9 cellular contexts compared by ENCODE assay signal in genomic region chr16:4500283-4500682, GRCh38. TPM values are rescaled to one million over a fixed set of nuclear protein-coding genes. Genes with fewer than 3 reads are reported as not detected.
DNase-seq lines count a peak whose midpoint lies in the region; ATAC-seq, FAIRE-seq and TF ChIP-seq lines count a peak whose summit lies in the region.
"Had no signal": no experiment of that assay in that cellular context is flagged by ENCODE, and none has a peak within 500 bp of the region (broad histone marks: within the 10 kb centered on the region; RNA-seq: fewer than 3 reads in every experiment).

No MANE protein-coding gene starts in this region.

- H3K4me3 ChIP-seq in pancreas: no peak overlapping the region

- H3K36me3 ChIP-seq in pancreas: no peaks in the 10 kb centered on the region

- 24 to 40% methylated on average over 3 of the region's 3 CpGs for WGBS in pancreas, 2 donors

- H3K9me3 ChIP-seq in pancreas: no peaks in the 10 kb centered on the region

- DNase-seq in Daoy (ENCODE audit: low read depth) (peak; percentile 63), foreskin keratinocyte (peak in 1 of 2 donors; percentile 75), pancreas (no peak), NCI-H2171 (lab: John Stamatoyannopoulos, UW) (no peak)
- DNase-seq in activated CD4-positive, CD25-positive, alpha-beta regulatory T cell treated with anti-CD3 and anti-CD28 coated beads, Interleukin-2, amount 50 U/mL, for 72 hours: no peak
- DNase-seq: NCI-H2081 treated with DMSO at 0.1 percent for 48 hours had no signal

- ATAC-seq in SK-N-SH treated with all-trans-retinoic acid at 6 μM for 48 hours (peak; percentile 97), foreskin keratinocyte (peak; percentile 77), pancreas (peak; percentile 69 to 85 (median 72)), HG03571 (IDR thresholded peaks at IDR 0.05; ENCODE audit: unreplicated experiment) (no peak), GM18907 (IDR thresholded peaks at IDR 0.05; ENCODE audit: unreplicated experiment) (no peak)

- H3K27me3 ChIP-seq in foreskin keratinocyte (no peaks in the 10 kb centered on the region), pancreas (no peaks in the 10 kb centered on the region)

- FAIRE-seq in pancreas (lab: Jason Lieb, UNC): no peak

- peak overlapping the region; percentile 6 for H3K27ac ChIP-seq in foreskin keratinocyte
- peak overlapping the region; percentile 36 to 89 (median 69) for H3K27ac ChIP-seq in pancreas

- TF ChIP-seq CTCF in foreskin keratinocyte (conservative IDR thresholded peaks at IDR 0.05): no peak
- TF ChIP-seq CTCF in pancreas (IDR thresholded peaks at IDR 0.05): no peak

- intact Hi-C loops in pancreas (cut with DNase I): no loop called here

- peaks cover 51% of the 10 kb centered on the region for H3K4me1 ChIP-seq in foreskin keratinocyte
- peaks cover 20 to 36% (median 24%) of the 10 kb centered on the region in 3 donors for H3K4me1 ChIP-seq in pancreas

TF ChIP-seq in SK-N-SH treated with all-trans-retinoic acid at 6 μM for 48 hours, 23 proteins besides CTCF, POLR2A, EP300 and RAD21:
- TF ChIP-seq ZFP3 (CRISPR knock-in tag; IDR thresholded peaks at IDR 0.05): peak; percentile 16; the same call in 1 of the 2 replicates
- peak; percentile 43; the same call in 1 of the 2 replicates for TF ChIP-seq PATZ1 (CRISPR knock-in tag; IDR thresholded peaks at IDR 0.05; ENCODE audit: borderline replicate concordance)
- TF ChIP-seq ISL1 (CRISPR knock-in tag; IDR thresholded peaks at IDR 0.05): peak; percentile 37; the same call in 1 of the 2 replicates
- TF ChIP-seq SNAI2 (CRISPR knock-in tag; IDR thresholded peaks at IDR 0.05): no peak

RNA-seq across cellular contexts. Expression of gene HMOX2, which starts 24.1 kb away (rescaled TPM):
- 38.6 and 41.3 TPM in 2 replicates for total RNA-seq in Daoy (2014; rRNA removed; shearing (Covaris generic))
- total RNA-seq in foreskin keratinocyte: 140 and 152 TPM in 2 replicates
- 200 and 221 TPM in 2 replicates for polyA plus RNA-seq in foreskin keratinocyte
- 10 to 100 TPM; 12.8 to 22.0 (median 18.5) TPM for total RNA-seq in pancreas
- polyA plus RNA-seq in pancreas: 10 to 100 TPM; 18.9 to 29.6 TPM

RNA-seq across cellular contexts. Expression of gene NMRAL1, which starts 25.9 kb away (rescaled TPM):
- 26.5 and 53.5 TPM in 2 replicates for total RNA-seq in Daoy (2014; rRNA removed; shearing (Covaris generic))
- 75.5 and 75.9 TPM in 2 replicates for total RNA-seq in foreskin keratinocyte
- polyA plus RNA-seq in foreskin keratinocyte: 81.9 and 83.9 TPM in 2 replicates
- 10 to 100 TPM; 21.9 to 40.0 (median 24.3) TPM for total RNA-seq in pancreas
- polyA plus RNA-seq in pancreas: 10 to 100 TPM; 74.9 to 84.7 TPM

RNA-seq across cellular contexts. Expression of gene CDIP1, which starts 38.3 kb away (rescaled TPM):
- 9.7 and 11.9 TPM in 2 replicates for total RNA-seq in Daoy (2014; rRNA removed; shearing (Covaris generic))
- total RNA-seq in foreskin keratinocyte (45.2 and 46.3 TPM in 2 replicates), pancreas (10 to 100 TPM; 16.3 to 20.1 (median 18.9) TPM)
- polyA plus RNA-seq in foreskin keratinocyte (50.2 and 52.6 TPM in 2 replicates), pancreas (10 to 100 TPM; 13.6 to 24.4 TPM)

RNA-seq across cellular contexts. Expression of gene C16orf96, which starts 55.9 kb away (rescaled TPM):
- not detected in 2 replicates for total RNA-seq in Daoy (2014; rRNA removed; shearing (Covaris generic))
- total RNA-seq in foreskin keratinocyte (not detected in 2 replicates), pancreas (under 1 TPM; 0.28 to 0.47 (median 0.34) TPM)
- polyA plus RNA-seq in foreskin keratinocyte (not detected in 2 replicates), pancreas (under 1 TPM; 0.30 to 0.31 TPM)

Comparison
In these comparisons a context has a peak if more than half of its experiments do, and no peak if none do; other contexts are left out.
1. ATAC-seq: peak in SK-N-SH treated with all-trans-retinoic acid at 6 μM for 48 hours (single experiment), foreskin keratinocyte (single experiment) and pancreas (4 of 4); none in HG03571 (single experiment) and GM18907 (single experiment).